In the genomic region with DNA sequence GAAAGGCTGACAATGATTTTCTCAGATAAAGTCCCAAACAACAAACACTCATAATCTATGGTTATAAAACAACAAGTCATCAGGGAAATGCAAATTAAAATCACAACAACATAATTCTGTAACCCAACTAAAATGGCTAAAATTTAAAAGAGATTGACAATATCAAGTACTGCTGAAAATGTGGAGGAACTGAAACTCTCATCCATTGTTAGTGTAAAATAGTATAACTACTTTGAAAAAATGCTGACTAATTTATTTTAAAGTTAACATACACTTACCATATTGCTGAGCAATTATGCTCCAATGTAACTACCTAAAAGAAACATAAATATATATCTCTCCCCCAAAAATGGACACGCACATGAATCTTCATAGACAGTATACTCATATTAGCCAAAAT, we compare ENCODE assay signal across 28 cellular contexts.
"Had no signal": no experiment of that assay in that cellular context is flagged by ENCODE, and none has a peak within 500 bp of the region (broad histone marks: within the 10 kb centered on the region; RNA-seq: fewer than 3 reads in every experiment).

No MANE protein-coding gene starts in this region.

- H3K4me1 ChIP-seq: left lung, lower lobe of right lung, pancreas, prostate gland, sigmoid colon, spleen, suprapubic skin, tibial artery, upper lobe of right lung had no signal

- H3K36me3 Mint-ChIP-seq: stimulated activated effector memory CD8-positive, alpha-beta T cell treated with anti-CD3 and anti-CD28 coated beads, Interleukin-12 subunit alpha, Interleukin-12 subunit beta, amount 100 ng/mL, for 72 hours had no signal

- H3K36me3 ChIP-seq: left lung, lower lobe of right lung, pancreas, prostate gland, sigmoid colon, spleen, suprapubic skin, thoracic aorta, tibial artery, upper lobe of right lung had no signal

- H3K9me3 ChIP-seq: lower lobe of right lung, pancreas, prostate gland, sigmoid colon, suprapubic skin, thoracic aorta, upper lobe of right lung had no signal

- H3K4me3 ChIP-seq: left lung, lower lobe of right lung, pancreas, prostate gland, sigmoid colon, spleen, suprapubic skin, thoracic aorta, tibial artery, upper lobe of right lung had no signal

- H3K4me1 Mint-ChIP-seq: naive thymus-derived CD8-positive, alpha-beta T cell; nephron; neural crest cell; stimulated activated effector memory CD8-positive, alpha-beta T cell treated with anti-CD3 and anti-CD28 coated beads, Interleukin-12 subunit alpha, Interleukin-12 subunit beta, amount 100 ng/mL, for 72 hours had no signal

- H3K27me3 Mint-ChIP-seq: naive thymus-derived CD8-positive, alpha-beta T cell; stimulated activated naive CD8-positive, alpha-beta T cell treated with anti-CD3 and anti-CD28 coated beads, Interleukin-15, Interleukin-2, amounts not matched to agents 100 ng/mL and 50 ng/mL, for 24 hours had no signal

- ATAC-seq: left colon; left lung; lower lobe of right lung; naive thymus-derived CD8-positive, alpha-beta T cell; pancreas; right cardiac atrium; stimulated activated effector memory CD8-positive, alpha-beta T cell treated with anti-CD3 and anti-CD28 coated beads, Interleukin-12 subunit alpha, Interleukin-12 subunit beta, amount 100 ng/mL, for 72 hours; upper lobe of right lung had no signal

- H3K4me3 Mint-ChIP-seq: naive thymus-derived CD8-positive, alpha-beta T cell; nephron; neural crest cell; stimulated activated effector memory CD8-positive, alpha-beta T cell treated with anti-CD3 and anti-CD28 coated beads, Interleukin-12 subunit alpha, Interleukin-12 subunit beta, amount 100 ng/mL, for 72 hours; stimulated activated naive CD8-positive, alpha-beta T cell treated with anti-CD3 and anti-CD28 coated beads, Interleukin-15, Interleukin-2, amounts not matched to agents 100 ng/mL and 50 ng/mL, for 24 hours had no signal

- H3K27ac Mint-ChIP-seq: naive thymus-derived CD8-positive, alpha-beta T cell; nephron; stimulated activated effector memory CD8-positive, alpha-beta T cell treated with anti-CD3 and anti-CD28 coated beads, Interleukin-12 subunit alpha, Interleukin-12 subunit beta, amount 100 ng/mL, for 72 hours; stimulated activated naive CD8-positive, alpha-beta T cell treated with anti-CD3 and anti-CD28 coated beads, Interleukin-15, Interleukin-2, amounts not matched to agents 100 ng/mL and 50 ng/mL, for 24 hours had no signal

- DNase-seq: kidney glomerular epithelial cell; left colon; left lung; lower lobe of right lung; mammary epithelial cell; mesenchymal stem cell; naive thymus-derived CD8-positive, alpha-beta T cell; nucleus accumbens; pancreas; posterior cingulate gyrus; retina; right cardiac atrium; sigmoid colon; small intestine; spleen; stimulated activated CD4-positive, alpha-beta T cell treated with anti-CD3 and anti-CD28 coated beads, Interleukin-4, amount 100 ng/mL, for 24 hours; stimulated activated naive CD4-positive, alpha-beta T cell; tibial artery; trophoblast cell; upper lobe of right lung had no signal

- H3K27ac ChIP-seq: left lung, lower lobe of right lung, pancreas, prostate gland, sigmoid colon, spleen, suprapubic skin, thoracic aorta, tibial artery, upper lobe of right lung had no signal

- FAIRE-seq: pancreas, small intestine, urothelium cell line had no signal

- H3K27me3 ChIP-seq: left lung, sigmoid colon, spleen, suprapubic skin, tibial artery, upper lobe of right lung had no signal
